2 cellular contexts compared by ENCODE assay signal in genomic region chr1:44318097-44319088, GRCh38.
TF ChIP-seq lines count a peak whose summit lies in the region.

No MANE protein-coding gene starts in this region.

TF ChIP-seq in GM12878, 131 proteins besides CTCF, POLR2A, EP300 and RAD21 (continues in another document):
- TF ChIP-seq, protein P1, sequence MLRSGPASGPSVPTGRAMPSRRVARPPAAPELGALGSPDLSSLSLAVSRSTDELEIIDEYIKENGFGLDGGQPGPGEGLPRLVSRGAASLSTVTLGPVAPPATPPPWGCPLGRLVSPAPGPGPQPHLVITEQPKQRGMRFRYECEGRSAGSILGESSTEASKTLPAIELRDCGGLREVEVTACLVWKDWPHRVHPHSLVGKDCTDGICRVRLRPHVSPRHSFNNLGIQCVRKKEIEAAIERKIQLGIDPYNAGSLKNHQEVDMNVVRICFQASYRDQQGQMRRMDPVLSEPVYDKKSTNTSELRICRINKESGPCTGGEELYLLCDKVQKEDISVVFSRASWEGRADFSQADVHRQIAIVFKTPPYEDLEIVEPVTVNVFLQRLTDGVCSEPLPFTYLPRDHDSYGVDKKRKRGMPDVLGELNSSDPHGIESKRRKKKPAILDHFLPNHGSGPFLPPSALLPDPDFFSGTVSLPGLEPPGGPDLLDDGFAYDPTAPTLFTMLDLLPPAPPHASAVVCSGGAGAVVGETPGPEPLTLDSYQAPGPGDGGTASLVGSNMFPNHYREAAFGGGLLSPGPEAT (IDR thresholded peaks at IDR 0.05; ENCODE audit: low read depth): no peak
- no peak for TF ChIP-seq TCF3 (IDR thresholded peaks at IDR 0.05; ENCODE audit: borderline replicate concordance, insufficient read depth, low read depth, low read length)
- TF ChIP-seq KDM1A (IDR thresholded peaks at IDR 0.05; ENCODE audit: borderline replicate concordance): no peak
- no peak for TF ChIP-seq SREBF2 (IDR thresholded peaks at IDR 0.05; ENCODE audit: low read length)
- TF ChIP-seq BCL11A (IDR thresholded peaks at IDR 0.05; ENCODE audit: low read depth, low read length): no peak
- TF ChIP-seq MEF2A (IDR thresholded peaks at IDR 0.05; ENCODE audit: insufficient read depth, low read depth, low read length): no peak
- TF ChIP-seq YY1 (IDR thresholded peaks at IDR 0.05; ENCODE audit: low read depth, low read length): peak; percentile 77
- peak; percentile 33; the same call in 1 of the 2 replicates for TF ChIP-seq FOXM1 (IDR thresholded peaks at IDR 0.05; ENCODE audit: low read depth, low read length)
- no peak for TF ChIP-seq USF1 (IDR thresholded peaks at IDR 0.05; ENCODE audit: borderline replicate concordance, extremely low read length, insufficient read depth, low read depth, low read length)
- peak; percentile 29; the same call in 1 of the 2 replicates for TF ChIP-seq IRF4 (IDR thresholded peaks at IDR 0.05; ENCODE audit: low read depth, low read length)
- no peak for TF ChIP-seq SRF (IDR thresholded peaks at IDR 0.05; ENCODE audit: low read depth in 2 of 2, low read length in 2 of 2)
- no peak for TF ChIP-seq BMI1 (IDR thresholded peaks at IDR 0.05; ENCODE audit: borderline replicate concordance)
- no peak for TF ChIP-seq EED (IDR thresholded peaks at IDR 0.05; ENCODE audit: low read depth)
- TF ChIP-seq PML (IDR thresholded peaks at IDR 0.05; ENCODE audit: low read length): no peak
- no peak for TF ChIP-seq SMAD1 (IDR thresholded peaks at IDR 0.05; ENCODE audit: low read depth, partially characterized antibody)
- TF ChIP-seq RB1 (IDR thresholded peaks at IDR 0.05; ENCODE audit: borderline replicate concordance): peak; percentile 75; the same call in 1 of the 2 replicates
- no peak for TF ChIP-seq ZSCAN29 (IDR thresholded peaks at IDR 0.05)
- no peak for TF ChIP-seq CBX3 (IDR thresholded peaks at IDR 0.05; ENCODE audit: borderline replicate concordance, low read depth)
- TF ChIP-seq TARDBP (IDR thresholded peaks at IDR 0.05; ENCODE audit: borderline replicate concordance): no peak
- no peak for TF ChIP-seq BACH1 (IDR thresholded peaks at IDR 0.05; ENCODE audit: borderline replicate concordance)
- TF ChIP-seq IKZF2 (IDR thresholded peaks at IDR 0.05): no peak
- TF ChIP-seq, protein P2, sequence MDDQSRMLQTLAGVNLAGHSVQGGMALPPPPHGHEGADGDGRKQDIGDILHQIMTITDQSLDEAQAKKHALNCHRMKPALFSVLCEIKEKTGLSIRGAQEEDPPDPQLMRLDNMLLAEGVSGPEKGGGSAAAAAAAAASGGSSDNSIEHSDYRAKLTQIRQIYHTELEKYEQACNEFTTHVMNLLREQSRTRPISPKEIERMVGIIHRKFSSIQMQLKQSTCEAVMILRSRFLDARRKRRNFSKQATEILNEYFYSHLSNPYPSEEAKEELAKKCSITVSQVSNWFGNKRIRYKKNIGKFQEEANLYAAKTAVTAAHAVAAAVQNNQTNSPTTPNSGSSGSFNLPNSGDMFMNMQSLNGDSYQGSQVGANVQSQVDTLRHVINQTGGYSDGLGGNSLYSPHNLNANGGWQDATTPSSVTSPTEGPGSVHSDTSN (IDR thresholded peaks at IDR 0.05; ENCODE audit: insufficient replicate concordance, low read depth, low read length): no peak
- TF ChIP-seq SIX5 (IDR thresholded peaks at IDR 0.05; ENCODE audit: low read depth, low read length, severe bottlenecking): no peak
- TF ChIP-seq SUZ12 (IDR thresholded peaks at IDR 0.05; ENCODE audit: unreplicated experiment): no peak
- TF ChIP-seq SMAD5 (IDR thresholded peaks at IDR 0.05; ENCODE audit: low read depth): no peak
- no peak for TF ChIP-seq ZNF384 (IDR thresholded peaks at IDR 0.05; ENCODE audit: borderline replicate concordance, low read depth, low read length)
- TF ChIP-seq ZNF24 (IDR thresholded peaks at IDR 0.05): 0 out of 2 replicates have a peak, but pooled peaks have one; percentile 25
- peak; percentile 99 for TF ChIP-seq MEF2B (IDR thresholded peaks at IDR 0.05; ENCODE audit: partially characterized antibody, poor library complexity, severe bottlenecking)
- 0 out of 2 replicates have a peak, but pooled peaks have one; percentile 16 for TF ChIP-seq YBX1 (IDR thresholded peaks at IDR 0.05)
- no peak for TF ChIP-seq ZNF274 (IDR thresholded peaks at IDR 0.05; ENCODE audit: insufficient read depth, insufficient read length)
- TF ChIP-seq, protein P3, sequence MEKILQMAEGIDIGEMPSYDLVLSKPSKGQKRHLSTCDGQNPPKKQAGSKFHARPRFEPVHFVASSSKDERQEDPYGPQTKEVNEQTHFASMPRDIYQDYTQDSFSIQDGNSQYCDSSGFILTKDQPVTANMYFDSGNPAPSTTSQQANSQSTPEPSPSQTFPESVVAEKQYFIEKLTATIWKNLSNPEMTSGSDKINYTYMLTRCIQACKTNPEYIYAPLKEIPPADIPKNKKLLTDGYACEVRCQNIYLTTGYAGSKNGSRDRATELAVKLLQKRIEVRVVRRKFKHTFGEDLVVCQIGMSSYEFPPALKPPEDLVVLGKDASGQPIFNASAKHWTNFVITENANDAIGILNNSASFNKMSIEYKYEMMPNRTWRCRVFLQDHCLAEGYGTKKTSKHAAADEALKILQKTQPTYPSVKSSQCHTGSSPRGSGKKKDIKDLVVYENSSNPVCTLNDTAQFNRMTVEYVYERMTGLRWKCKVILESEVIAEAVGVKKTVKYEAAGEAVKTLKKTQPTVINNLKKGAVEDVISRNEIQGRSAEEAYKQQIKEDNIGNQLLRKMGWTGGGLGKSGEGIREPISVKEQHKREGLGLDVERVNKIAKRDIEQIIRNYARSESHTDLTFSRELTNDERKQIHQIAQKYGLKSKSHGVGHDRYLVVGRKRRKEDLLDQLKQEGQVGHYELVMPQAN (conservative IDR thresholded peaks at IDR 0.05): no peak
- TF ChIP-seq SMC3 (IDR thresholded peaks at IDR 0.05; ENCODE audit: borderline replicate concordance, low read length): peak; percentile 68; the same call in 1 of the 2 replicates
- TF ChIP-seq LARP7 (IDR thresholded peaks at IDR 0.05): no peak
- no peak for TF ChIP-seq POLR2AphosphoS5 (IDR thresholded peaks at IDR 0.05; ENCODE audit: low read length)
- no peak for TF ChIP-seq KLF5 (IDR thresholded peaks at IDR 0.05; ENCODE audit: partially characterized antibody)
- TF ChIP-seq TCF7 (IDR thresholded peaks at IDR 0.05; ENCODE audit: borderline replicate concordance): no peak
- TF ChIP-seq HCFC1 (IDR thresholded peaks at IDR 0.05; ENCODE audit: low read length): no peak
- peak; percentile 48; the same call in 1 of the 2 replicates for TF ChIP-seq RUNX3 (IDR thresholded peaks at IDR 0.05; ENCODE audit: low read length)

TF ChIP-seq in HepG2, 621 proteins besides CTCF, POLR2A, EP300 and RAD21 (continues in another document):
- TF ChIP-seq BHLHE40 (IDR thresholded peaks at IDR 0.05; ENCODE audit: low read length) (no peak), SMAD3 (CRISPR knock-in tag; IDR thresholded peaks at IDR 0.05) (no peak), ZNF484 (CRISPR knock-in tag; IDR thresholded peaks at IDR 0.05; ENCODE audit: borderline replicate concordance, low read depth) (no peak), MAZ (IDR thresholded peaks at IDR 0.05; ENCODE audit: borderline replicate concordance, low read depth, low read length) (no peak), MAZ (CRISPR knock-in tag; IDR thresholded peaks at IDR 0.05; ENCODE audit: low read depth) (no peak), GATAD1 (CRISPR knock-in tag; IDR thresholded peaks at IDR 0.05) (no peak), TFDP2 (CRISPR knock-in tag; IDR thresholded peaks at IDR 0.05) (no peak), BORCS8-MEF2B (CRISPR knock-in tag; IDR thresholded peaks at IDR 0.05) (no peak), ZSCAN9 (CRISPR knock-in tag; IDR thresholded peaks at IDR 0.05; ENCODE audit: borderline replicate concordance) (no peak), STAT6 (CRISPR knock-in tag; IDR thresholded peaks at IDR 0.05; ENCODE audit: borderline replicate concordance) (no peak), ZNF12 (CRISPR knock-in tag; IDR thresholded peaks at IDR 0.05) (no peak), ZZZ3 (CRISPR knock-in tag; IDR thresholded peaks at IDR 0.05; ENCODE audit: borderline replicate concordance) (no peak), ZNF441 (CRISPR knock-in tag; IDR thresholded peaks at IDR 0.05; ENCODE audit: borderline replicate concordance) (no peak), ZNF841 (CRISPR knock-in tag; IDR thresholded peaks at IDR 0.05; ENCODE audit: borderline replicate concordance) (no peak), RARG (CRISPR knock-in tag; IDR thresholded peaks at IDR 0.05; ENCODE audit: low read depth) (no peak), ATF3 (CRISPR knock-in tag; IDR thresholded peaks at IDR 0.05) (no peak), RAD51 (IDR thresholded peaks at IDR 0.05; ENCODE audit: borderline replicate concordance) (no peak), ZNF232 (CRISPR knock-in tag; IDR thresholded peaks at IDR 0.05; ENCODE audit: borderline replicate concordance) (no peak), SAP130 (CRISPR knock-in tag; IDR thresholded peaks at IDR 0.05; ENCODE audit: low read depth) (peak; percentile 27; the same call in 1 of the 2 replicates), TCF7L2 (IDR thresholded peaks at IDR 0.05; ENCODE audit: low read depth, low read length) (no peak), STAG1 (CRISPR knock-in tag; IDR thresholded peaks at IDR 0.05) (peak; percentile 63)
- TF ChIP-seq, protein P4, sequence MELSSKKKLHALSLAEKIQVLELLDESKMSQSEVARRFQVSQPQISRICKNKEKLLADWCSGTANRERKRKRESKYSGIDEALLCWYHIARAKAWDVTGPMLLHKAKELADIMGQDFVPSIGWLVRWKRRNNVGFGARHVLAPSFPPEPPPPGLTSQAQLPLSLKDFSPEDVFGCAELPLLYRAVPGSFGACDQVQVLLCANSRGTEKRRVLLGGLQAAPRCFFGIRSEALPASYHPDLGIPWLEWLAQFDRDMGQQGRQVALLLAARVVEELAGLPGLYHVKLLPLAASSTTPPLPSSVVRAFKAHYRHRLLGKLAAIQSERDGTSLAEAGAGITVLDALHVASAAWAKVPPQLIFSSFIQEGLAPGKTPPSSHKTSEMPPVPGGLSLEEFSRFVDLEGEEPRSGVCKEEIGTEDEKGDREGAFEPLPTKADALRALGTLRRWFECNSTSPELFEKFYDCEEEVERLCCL (CRISPR knock-in tag; IDR thresholded peaks at IDR 0.05; ENCODE audit: borderline replicate concordance): no peak
- TF ChIP-seq, protein P5, sequence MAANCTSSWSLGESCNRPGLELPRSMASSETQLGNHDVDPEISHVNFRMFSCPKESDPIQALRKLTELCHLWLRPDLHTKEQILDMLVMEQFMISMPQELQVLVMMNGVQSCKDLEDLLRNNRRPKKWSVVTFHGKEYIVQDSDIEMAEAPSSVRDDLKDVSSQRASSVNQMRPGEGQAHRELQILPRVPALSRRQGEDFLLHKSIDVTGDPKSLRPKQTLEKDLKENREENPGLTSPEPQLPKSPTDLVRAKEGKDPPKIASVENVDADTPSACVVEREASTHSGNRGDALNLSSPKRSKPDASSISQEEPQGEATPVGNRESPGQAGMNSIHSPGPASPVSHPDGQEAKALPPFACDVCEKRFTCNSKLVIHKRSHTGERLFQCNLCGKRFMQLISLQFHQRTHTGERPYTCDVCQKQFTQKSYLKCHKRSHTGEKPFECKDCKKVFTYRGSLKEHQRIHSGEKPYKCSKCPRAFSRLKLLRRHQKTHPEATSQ (CRISPR knock-in tag; IDR thresholded peaks at IDR 0.05; ENCODE audit: borderline replicate concordance): no peak
